Comparison of ENCODE assay signal across 1 cellular context in the genomic region with DNA sequence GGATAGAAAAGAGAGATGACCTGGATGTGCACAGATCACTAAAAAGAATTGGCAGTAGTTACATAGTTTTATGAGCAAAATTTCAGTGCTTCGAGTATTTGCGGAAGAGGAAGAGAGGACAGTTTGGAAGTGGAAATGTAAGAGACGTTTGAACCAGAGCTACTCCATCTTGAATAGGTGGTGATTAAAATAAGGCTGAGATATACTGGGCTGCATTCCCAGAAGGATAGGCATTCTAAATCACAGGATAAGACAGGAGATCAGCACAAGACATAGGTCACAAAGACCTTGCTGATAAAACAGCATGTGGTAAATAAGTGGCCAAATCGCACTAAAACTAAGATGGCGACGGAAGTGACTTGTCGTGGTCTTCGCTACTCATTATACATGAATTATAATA.
A peak's percentile ranks its signal among the peaks of the same experiment; 100 is the strongest.
TF ChIP-seq lines count a peak whose summit lies in the region.

No MANE protein-coding gene starts in this region.

TF ChIP-seq in K562, 482 proteins besides CTCF, POLR2A, EP300 and RAD21 (continues in another document):
- TF ChIP-seq FOXA1 (IDR thresholded peaks at IDR 0.05; ENCODE audit: borderline replicate concordance) (no peak), IFI16 (CRISPR knock-in tag; IDR thresholded peaks at IDR 0.05) (no peak), CBFA2T2 (conservative IDR thresholded peaks at IDR 0.05) (no peak), HIVEP1 (CRISPR knock-in tag; IDR thresholded peaks at IDR 0.05) (peak; percentile 72; the same call in 1 of the 2 replicates), ERF (CRISPR knock-in tag; IDR thresholded peaks at IDR 0.05) (peak; percentile 91), ZC3H11A (IDR thresholded peaks at IDR 0.05; ENCODE audit: low read depth, low read length) (no peak), RBM14 (IDR thresholded peaks at IDR 0.05; ENCODE audit: borderline replicate concordance, insufficient read depth, low read depth, low read length) (no peak), NR4A1 (CRISPR knock-in tag; IDR thresholded peaks at IDR 0.05) (peak; percentile 73; the same call in 1 of the 2 replicates), NR4A1 (tag; IDR thresholded peaks at IDR 0.05) (no peak), PYGO2 (tag; IDR thresholded peaks at IDR 0.05) (no peak), ESRRB (CRISPR knock-in tag; IDR thresholded peaks at IDR 0.05; ENCODE audit: borderline replicate concordance) (no peak), ZFX (CRISPR knock-in tag; IDR thresholded peaks at IDR 0.05) (no peak), DACH1 (IDR thresholded peaks at IDR 0.05; ENCODE audit: partially characterized antibody) (no peak), JUNB (CRISPR knock-in tag; conservative IDR thresholded peaks at IDR 0.05) (no peak), SMAD1 (IDR thresholded peaks at IDR 0.05; ENCODE audit: low read depth, low read length, partially characterized antibody) (no peak), BCL6 (CRISPR knock-in tag; IDR thresholded peaks at IDR 0.05) (no peak), ETV6 (IDR thresholded peaks at IDR 0.05; ENCODE audit: borderline replicate concordance in 1 of 2, low read depth in 2 of 2, low read length in 1 of 2) (no peak), ETV6 (CRISPR knock-in tag; IDR thresholded peaks at IDR 0.05; ENCODE audit: borderline replicate concordance) (no peak), ZNF79 (CRISPR knock-in tag; IDR thresholded peaks at IDR 0.05; ENCODE audit: low read depth) (peak; percentile 46; the same call in 1 of the 2 replicates), ZNF12 (CRISPR knock-in tag; IDR thresholded peaks at IDR 0.05) (no peak), ZNF311 (CRISPR knock-in tag; IDR thresholded peaks at IDR 0.05) (peak; percentile 92), ZNF175 (CRISPR knock-in tag; IDR thresholded peaks at IDR 0.05; ENCODE audit: low read depth) (peak; percentile 77; the same call in 1 of the 2 replicates), SRF (CRISPR knock-in tag; IDR thresholded peaks at IDR 0.05) (no peak), RB1 (IDR thresholded peaks at IDR 0.05; ENCODE audit: low read depth) (no peak), POLR2B (IDR thresholded peaks at IDR 0.05; ENCODE audit: low read depth, partially characterized antibody) (no peak), PTTG1 (tag; IDR thresholded peaks at IDR 0.05; ENCODE audit: low read depth) (peak; percentile 86), KDM1A (IDR thresholded peaks at IDR 0.05) (no peak), CEBPB (tag; IDR thresholded peaks at IDR 0.05) (no peak), MBD2 (IDR thresholded peaks at IDR 0.05; ENCODE audit: borderline replicate concordance, low read depth) (no peak), C11orf30 (IDR thresholded peaks at IDR 0.05; ENCODE audit: low read depth) (no peak), CCAR2 (IDR thresholded peaks at IDR 0.05; ENCODE audit: low read depth, low read length) (no peak), DIDO1 (tag; IDR thresholded peaks at IDR 0.05; ENCODE audit: low read depth) (peak; percentile 77; the same call in 1 of the 2 replicates), TAF9B (IDR thresholded peaks at IDR 0.05; ENCODE audit: partially characterized antibody) (no peak), ZNF324 (CRISPR knock-in tag; IDR thresholded peaks at IDR 0.05) (no peak), CEBPG (CRISPR knock-in tag; IDR thresholded peaks at IDR 0.05) (no peak), CEBPG (tag; conservative IDR thresholded peaks at IDR 0.05 in 1 of 2, IDR thresholded peaks at IDR 0.05 in 1 of 2) (no peak), MIER1 (IDR thresholded peaks at IDR 0.05; ENCODE audit: low read depth) (no peak), HNRNPL (IDR thresholded peaks at IDR 0.05; ENCODE audit: low read depth, low read length) (no peak), MTF1 (CRISPR knock-in tag; IDR thresholded peaks at IDR 0.05; ENCODE audit: borderline replicate concordance) (no peak), ZNF316 (IDR thresholded peaks at IDR 0.05) (no peak), PHF8 (IDR thresholded peaks at IDR 0.05; ENCODE audit: borderline replicate concordance, low read length) (no peak), MYC (IDR thresholded peaks at IDR 0.05; ENCODE audit: low read depth, low read length) (no peak), MYC (CRISPR knock-in tag; IDR thresholded peaks at IDR 0.05; ENCODE audit: borderline replicate concordance, low read depth) (no peak), HDAC3 (IDR thresholded peaks at IDR 0.05; ENCODE audit: borderline replicate concordance, partially characterized antibody) (no peak), RFX5 (IDR thresholded peaks at IDR 0.05; ENCODE audit: low read depth, low read length) (no peak), JUND (IDR thresholded peaks at IDR 0.05; ENCODE audit: borderline replicate concordance, low read depth, low read length) (no peak), JUND (tag; IDR thresholded peaks at IDR 0.05; ENCODE audit: borderline replicate concordance, low read depth, low read length) (no peak)
- TF ChIP-seq, protein P1, sequence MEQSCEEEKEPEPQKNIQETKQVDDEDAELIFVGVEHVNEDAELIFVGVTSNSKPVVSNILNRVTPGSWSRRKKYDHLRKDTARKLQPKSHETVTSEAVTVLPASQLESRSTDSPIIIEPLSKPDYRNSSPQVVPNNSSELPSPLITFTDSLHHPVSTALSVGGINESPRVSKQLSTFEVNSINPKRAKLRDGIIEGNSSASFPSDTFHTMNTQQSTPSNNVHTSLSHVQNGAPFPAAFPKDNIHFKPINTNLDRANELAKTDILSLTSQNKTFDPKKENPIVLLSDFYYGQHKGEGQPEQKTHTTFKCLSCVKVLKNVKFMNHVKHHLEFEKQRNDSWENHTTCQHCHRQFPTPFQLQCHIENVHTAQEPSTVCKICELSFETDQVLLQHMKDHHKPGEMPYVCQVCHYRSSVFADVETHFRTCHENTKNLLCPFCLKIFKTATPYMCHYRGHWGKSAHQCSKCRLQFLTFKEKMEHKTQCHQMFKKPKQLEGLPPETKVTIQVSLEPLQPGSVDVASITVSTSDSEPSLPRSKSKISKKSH (CRISPR knock-in tag; IDR thresholded peaks at IDR 0.05): no peak
- TF ChIP-seq, protein P2, sequence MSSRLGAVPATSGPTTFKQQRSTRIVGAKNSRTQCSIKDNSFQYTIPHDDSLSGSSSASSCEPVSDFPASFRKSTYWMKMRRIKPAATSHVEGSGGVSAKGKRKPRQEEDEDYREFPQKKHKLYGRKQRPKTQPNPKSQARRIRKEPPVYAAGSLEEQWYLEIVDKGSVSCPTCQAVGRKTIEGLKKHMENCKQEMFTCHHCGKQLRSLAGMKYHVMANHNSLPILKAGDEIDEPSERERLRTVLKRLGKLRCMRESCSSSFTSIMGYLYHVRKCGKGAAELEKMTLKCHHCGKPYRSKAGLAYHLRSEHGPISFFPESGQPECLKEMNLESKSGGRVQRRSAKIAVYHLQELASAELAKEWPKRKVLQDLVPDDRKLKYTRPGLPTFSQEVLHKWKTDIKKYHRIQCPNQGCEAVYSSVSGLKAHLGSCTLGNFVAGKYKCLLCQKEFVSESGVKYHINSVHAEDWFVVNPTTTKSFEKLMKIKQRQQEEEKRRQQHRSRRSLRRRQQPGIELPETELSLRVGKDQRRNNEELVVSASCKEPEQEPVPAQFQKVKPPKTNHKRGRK (tag; IDR thresholded peaks at IDR 0.05): no peak
- TF ChIP-seq, protein P3, sequence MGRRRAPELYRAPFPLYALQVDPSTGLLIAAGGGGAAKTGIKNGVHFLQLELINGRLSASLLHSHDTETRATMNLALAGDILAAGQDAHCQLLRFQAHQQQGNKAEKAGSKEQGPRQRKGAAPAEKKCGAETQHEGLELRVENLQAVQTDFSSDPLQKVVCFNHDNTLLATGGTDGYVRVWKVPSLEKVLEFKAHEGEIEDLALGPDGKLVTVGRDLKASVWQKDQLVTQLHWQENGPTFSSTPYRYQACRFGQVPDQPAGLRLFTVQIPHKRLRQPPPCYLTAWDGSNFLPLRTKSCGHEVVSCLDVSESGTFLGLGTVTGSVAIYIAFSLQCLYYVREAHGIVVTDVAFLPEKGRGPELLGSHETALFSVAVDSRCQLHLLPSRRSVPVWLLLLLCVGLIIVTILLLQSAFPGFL (CRISPR knock-in tag; IDR thresholded peaks at IDR 0.05): no peak
- TF ChIP-seq, protein P4, sequence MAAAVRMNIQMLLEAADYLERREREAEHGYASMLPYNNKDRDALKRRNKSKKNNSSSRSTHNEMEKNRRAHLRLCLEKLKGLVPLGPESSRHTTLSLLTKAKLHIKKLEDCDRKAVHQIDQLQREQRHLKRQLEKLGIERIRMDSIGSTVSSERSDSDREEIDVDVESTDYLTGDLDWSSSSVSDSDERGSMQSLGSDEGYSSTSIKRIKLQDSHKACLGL (CRISPR knock-in tag; IDR thresholded peaks at IDR 0.05; ENCODE audit: borderline replicate concordance, poor library complexity, severe bottlenecking): no peak
- TF ChIP-seq, protein P5, sequence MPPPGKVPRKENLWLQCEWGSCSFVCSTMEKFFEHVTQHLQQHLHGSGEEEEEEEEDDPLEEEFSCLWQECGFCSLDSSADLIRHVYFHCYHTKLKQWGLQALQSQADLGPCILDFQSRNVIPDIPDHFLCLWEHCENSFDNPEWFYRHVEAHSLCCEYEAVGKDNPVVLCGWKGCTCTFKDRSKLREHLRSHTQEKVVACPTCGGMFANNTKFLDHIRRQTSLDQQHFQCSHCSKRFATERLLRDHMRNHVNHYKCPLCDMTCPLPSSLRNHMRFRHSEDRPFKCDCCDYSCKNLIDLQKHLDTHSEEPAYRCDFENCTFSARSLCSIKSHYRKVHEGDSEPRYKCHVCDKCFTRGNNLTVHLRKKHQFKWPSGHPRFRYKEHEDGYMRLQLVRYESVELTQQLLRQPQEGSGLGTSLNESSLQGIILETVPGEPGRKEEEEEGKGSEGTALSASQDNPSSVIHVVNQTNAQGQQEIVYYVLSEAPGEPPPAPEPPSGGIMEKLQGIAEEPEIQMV (tag; conservative IDR thresholded peaks at IDR 0.05; ENCODE audit: low read depth): no peak
- TF ChIP-seq, protein P6, sequence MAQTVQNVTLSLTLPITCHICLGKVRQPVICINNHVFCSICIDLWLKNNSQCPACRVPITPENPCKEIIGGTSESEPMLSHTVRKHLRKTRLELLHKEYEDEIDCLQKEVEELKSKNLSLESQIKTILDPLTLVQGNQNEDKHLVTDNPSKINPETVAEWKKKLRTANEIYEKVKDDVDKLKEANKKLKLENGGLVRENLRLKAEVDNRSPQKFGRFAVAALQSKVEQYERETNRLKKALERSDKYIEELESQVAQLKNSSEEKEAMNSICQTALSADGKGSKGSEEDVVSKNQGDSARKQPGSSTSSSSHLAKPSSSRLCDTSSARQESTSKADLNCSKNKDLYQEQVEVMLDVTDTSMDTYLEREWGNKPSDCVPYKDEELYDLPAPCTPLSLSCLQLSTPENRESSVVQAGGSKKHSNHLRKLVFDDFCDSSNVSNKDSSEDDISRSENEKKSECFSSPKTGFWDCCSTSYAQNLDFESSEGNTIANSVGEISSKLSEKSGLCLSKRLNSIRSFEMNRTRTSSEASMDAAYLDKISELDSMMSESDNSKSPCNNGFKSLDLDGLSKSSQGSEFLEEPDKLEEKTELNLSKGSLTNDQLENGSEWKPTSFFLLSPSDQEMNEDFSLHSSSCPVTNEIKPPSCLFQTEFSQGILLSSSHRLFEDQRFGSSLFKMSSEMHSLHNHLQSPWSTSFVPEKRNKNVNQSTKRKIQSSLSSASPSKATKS (CRISPR knock-in tag; IDR thresholded peaks at IDR 0.05): no peak
- TF ChIP-seq, protein P7, sequence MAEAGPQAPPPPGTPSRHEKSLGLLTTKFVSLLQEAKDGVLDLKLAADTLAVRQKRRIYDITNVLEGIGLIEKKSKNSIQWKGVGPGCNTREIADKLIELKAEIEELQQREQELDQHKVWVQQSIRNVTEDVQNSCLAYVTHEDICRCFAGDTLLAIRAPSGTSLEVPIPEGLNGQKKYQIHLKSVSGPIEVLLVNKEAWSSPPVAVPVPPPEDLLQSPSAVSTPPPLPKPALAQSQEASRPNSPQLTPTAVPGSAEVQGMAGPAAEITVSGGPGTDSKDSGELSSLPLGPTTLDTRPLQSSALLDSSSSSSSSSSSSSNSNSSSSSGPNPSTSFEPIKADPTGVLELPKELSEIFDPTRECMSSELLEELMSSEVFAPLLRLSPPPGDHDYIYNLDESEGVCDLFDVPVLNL (CRISPR knock-in tag; IDR thresholded peaks at IDR 0.05; ENCODE audit: low read depth): no peak
- TF ChIP-seq, protein P8, sequence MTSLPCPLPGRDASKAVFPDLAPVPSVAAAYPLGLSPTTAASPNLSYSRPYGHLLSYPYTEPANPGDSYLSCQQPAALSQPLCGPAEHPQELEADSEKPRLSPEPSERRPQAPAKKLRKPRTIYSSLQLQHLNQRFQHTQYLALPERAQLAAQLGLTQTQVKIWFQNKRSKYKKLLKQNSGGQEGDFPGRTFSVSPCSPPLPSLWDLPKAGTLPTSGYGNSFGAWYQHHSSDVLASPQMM (CRISPR knock-in tag; IDR thresholded peaks at IDR 0.05): no peak
- TF ChIP-seq, protein P9, sequence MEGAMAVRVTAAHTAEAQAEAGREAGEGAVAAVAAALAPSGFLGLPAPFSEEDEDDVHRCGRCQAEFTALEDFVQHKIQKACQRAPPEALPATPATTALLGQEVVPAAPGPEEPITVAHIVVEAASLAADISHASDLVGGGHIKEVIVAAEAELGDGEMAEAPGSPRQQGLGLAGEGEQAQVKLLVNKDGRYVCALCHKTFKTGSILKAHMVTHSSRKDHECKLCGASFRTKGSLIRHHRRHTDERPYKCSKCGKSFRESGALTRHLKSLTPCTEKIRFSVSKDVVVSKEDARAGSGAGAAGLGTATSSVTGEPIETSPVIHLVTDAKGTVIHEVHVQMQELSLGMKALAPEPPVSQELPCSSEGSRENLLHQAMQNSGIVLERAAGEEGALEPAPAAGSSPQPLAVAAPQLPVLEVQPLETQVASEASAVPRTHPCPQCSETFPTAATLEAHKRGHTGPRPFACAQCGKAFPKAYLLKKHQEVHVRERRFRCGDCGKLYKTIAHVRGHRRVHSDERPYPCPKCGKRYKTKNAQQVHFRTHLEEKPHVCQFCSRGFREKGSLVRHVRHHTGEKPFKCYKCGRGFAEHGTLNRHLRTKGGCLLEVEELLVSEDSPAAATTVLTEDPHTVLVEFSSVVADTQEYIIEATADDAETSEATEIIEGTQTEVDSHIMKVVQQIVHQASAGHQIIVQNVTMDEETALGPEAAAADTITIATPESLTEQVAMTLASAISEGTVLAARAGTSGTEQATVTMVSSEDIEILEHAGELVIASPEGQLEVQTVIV (CRISPR knock-in tag; IDR thresholded peaks at IDR 0.05; ENCODE audit: borderline replicate concordance): no peak
- TF ChIP-seq, protein P10, sequence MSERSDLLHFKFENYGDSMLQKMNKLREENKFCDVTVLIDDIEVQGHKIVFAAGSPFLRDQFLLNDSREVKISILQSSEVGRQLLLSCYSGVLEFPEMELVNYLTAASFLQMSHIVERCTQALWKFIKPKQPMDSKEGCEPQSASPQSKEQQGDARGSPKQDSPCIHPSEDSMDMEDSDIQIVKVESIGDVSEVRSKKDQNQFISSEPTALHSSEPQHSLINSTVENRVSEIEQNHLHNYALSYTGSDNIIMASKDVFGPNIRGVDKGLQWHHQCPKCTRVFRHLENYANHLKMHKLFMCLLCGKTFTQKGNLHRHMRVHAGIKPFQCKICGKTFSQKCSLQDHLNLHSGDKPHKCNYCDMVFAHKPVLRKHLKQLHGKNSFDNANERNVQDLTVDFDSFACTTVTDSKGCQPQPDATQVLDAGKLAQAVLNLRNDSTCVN (CRISPR knock-in tag; IDR thresholded peaks at IDR 0.05): no peak
- TF ChIP-seq, protein P11, sequence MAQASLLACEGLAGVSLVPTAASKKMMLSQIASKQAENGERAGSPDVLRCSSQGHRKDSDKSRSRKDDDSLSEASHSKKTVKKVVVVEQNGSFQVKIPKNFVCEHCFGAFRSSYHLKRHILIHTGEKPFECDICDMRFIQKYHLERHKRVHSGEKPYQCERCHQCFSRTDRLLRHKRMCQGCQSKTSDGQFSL (CRISPR knock-in tag; IDR thresholded peaks at IDR 0.05): no peak
- TF ChIP-seq, protein P11 (tag; IDR thresholded peaks at IDR 0.05): peak in 1 of 2 experiments; percentile 76; a peak in 1 of 4 replicates
